ENCODE assay signal across 1 cellular context in the genomic region with DNA sequence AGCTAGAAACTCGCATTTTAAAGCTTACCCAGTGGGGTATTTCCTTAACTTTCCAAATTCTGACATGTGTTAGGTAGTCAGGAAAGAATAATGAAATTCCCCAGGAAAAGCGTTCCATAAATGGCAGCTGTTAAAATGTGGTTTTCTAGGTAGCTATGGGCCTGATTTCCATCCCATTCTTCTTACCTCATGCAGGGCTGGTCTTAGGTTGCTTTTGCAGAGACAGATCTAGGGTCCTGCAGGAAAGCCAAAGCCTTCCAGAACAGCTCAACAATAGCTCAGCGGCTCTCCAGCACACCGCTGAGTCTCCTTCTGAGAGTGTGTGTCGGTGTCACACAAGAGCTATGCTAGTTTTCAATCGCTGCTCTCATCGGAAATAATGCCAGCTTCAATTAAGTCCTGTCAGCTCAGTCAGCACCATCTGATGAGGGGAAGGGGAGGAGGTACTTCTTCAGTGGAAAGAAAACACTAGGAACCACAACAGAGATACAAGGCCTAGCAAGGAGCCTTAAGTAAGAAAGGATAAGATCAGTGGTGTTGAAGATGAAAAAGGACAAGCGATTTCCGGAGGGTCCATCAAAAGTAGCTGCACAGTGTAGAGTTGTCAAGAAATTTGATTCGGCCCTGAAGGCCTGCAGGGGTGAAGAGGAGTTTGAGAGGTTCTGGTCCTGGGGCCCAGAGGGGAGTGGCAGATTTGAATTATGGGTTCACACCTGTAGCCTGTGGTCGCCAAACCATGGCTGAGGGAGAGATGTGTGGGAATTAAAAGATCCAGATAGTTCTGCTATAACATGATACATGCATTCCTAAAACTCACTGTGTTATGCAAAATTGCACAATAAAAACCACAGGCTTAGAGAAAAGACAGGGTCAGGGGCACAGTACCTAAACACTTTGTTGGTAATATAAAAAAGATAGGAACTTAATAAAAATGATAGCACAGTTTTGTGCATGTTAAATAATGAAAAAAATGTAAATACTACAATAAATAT.
TF ChIP-seq lines count a peak whose summit lies in the region.

No MANE protein-coding gene starts in this region.

TF ChIP-seq in IMR-90, 13 proteins besides CTCF, POLR2A, EP300 and RAD21:
- TF ChIP-seq CEBPB (IDR thresholded peaks at IDR 0.05; ENCODE audit: low read depth, low read length), result peak; percentile 98
- TF ChIP-seq RFX5 (IDR thresholded peaks at IDR 0.05; ENCODE audit: low read depth, low read length), result no peak
- peak; percentile 23; the same call in 1 of the 2 replicates for TF ChIP-seq FOS (IDR thresholded peaks at IDR 0.05; ENCODE audit: low read depth, low read length)
